ENCODE assay signal across 12 cellular contexts in genomic region chr4:22237846-22238513, GRCh38.
DNase-seq lines count a peak whose midpoint lies in the region; ATAC-seq, FAIRE-seq and TF ChIP-seq lines count a peak whose summit lies in the region.
"Had no signal": no experiment of that assay in that cellular context is flagged by ENCODE, and none has a peak within 500 bp of the region (broad histone marks: within the 10 kb centered on the region; RNA-seq: fewer than 3 reads in every experiment).

No MANE protein-coding gene starts in this region.

- H3K9me3 Mint-ChIP-seq in activated naive CD4-positive, alpha-beta T cell treated with anti-CD3 and anti-CD28 coated beads, Interleukin-2, amount 10 ng/mL, durations not matched to agents 7 days and 5 days = peaks cover 2% of the 10 kb centered on the region
- H3K9me3 Mint-ChIP-seq in activated T-helper 2 cell treated with anti-CD3 and anti-CD28 coated beads, Interferon-gamma antibody, Interleukin-2, Interleukin-4, amounts not matched to agents 10 μg/mL and 5 μg/mL and 100 μg/mL, durations not matched to agents 14 hours and 24 hours and 36 hours = no peaks in the 10 kb centered on the region
- H3K9me3 Mint-ChIP-seq in stimulated activated memory B cell treated with anti-CD40 and anti-IgM and Interleukin-4, amounts not matched to agents 10 μg/mL and 1 μg/mL and 100 μg/mL, for 72 hours = peaks cover 3% of the 10 kb centered on the region

- no peaks in the 10 kb centered on the region for H3K27me3 Mint-ChIP-seq in activated naive CD4-positive, alpha-beta T cell treated with anti-CD3 and anti-CD28 coated beads, Interleukin-2, amount 10 ng/mL, durations not matched to agents 7 days and 5 days
- no peaks in the 10 kb centered on the region for H3K27me3 Mint-ChIP-seq in activated T-helper 2 cell treated with anti-CD3 and anti-CD28 coated beads, Interferon-gamma antibody, Interleukin-2, Interleukin-4, amounts not matched to agents 10 μg/mL and 5 μg/mL and 100 μg/mL, durations not matched to agents 14 hours and 24 hours and 36 hours (ENCODE audit: low read depth)
- no peaks in the 10 kb centered on the region for H3K27me3 Mint-ChIP-seq in stimulated activated memory B cell treated with anti-CD40 and anti-IgM and Interleukin-4, amounts not matched to agents 10 μg/mL and 1 μg/mL and 100 μg/mL, for 72 hours

- no peak for FAIRE-seq in GM12891 (lab: Jason Lieb, UNC)
- FAIRE-seq: GM19239 had no signal

- peaks cover 30% of the 10 kb centered on the region for H3K4me1 Mint-ChIP-seq in activated naive CD4-positive, alpha-beta T cell treated with anti-CD3 and anti-CD28 coated beads, Interleukin-2, amount 10 ng/mL, durations not matched to agents 7 days and 5 days
- H3K4me1 Mint-ChIP-seq in activated T-helper 2 cell treated with anti-CD3 and anti-CD28 coated beads, Interferon-gamma antibody, Interleukin-2, Interleukin-4, amounts not matched to agents 10 μg/mL and 5 μg/mL and 100 μg/mL, durations not matched to agents 14 hours and 24 hours and 36 hours (ENCODE audit: low read depth) = peaks cover 21% of the 10 kb centered on the region
- H3K4me1 Mint-ChIP-seq in stimulated activated memory B cell treated with anti-CD40 and anti-IgM and Interleukin-4, amounts not matched to agents 10 μg/mL and 1 μg/mL and 100 μg/mL, for 72 hours = no peaks in the 10 kb centered on the region

- no peaks in the 10 kb centered on the region for H3K27me3 ChIP-seq in right lobe of liver
- no peaks in the 10 kb centered on the region for H3K27me3 ChIP-seq in thyroid gland

- TF ChIP-seq POLR2A in right lobe of liver (IDR thresholded peaks at IDR 0.05) = no peak
- TF ChIP-seq POLR2A in thyroid gland (IDR thresholded peaks at IDR 0.05) = no peak
- TF ChIP-seq POLR2A in GM12891 (IDR thresholded peaks at IDR 0.05; ENCODE audit: low read depth, low read length) = no peak

- H3K4me3 ChIP-seq in right lobe of liver (peak overlapping the region; percentile 29 to 40 (median 35)), thyroid gland (replicated peaks in 1 of 3) (no peak overlapping the region)

- TF ChIP-seq CTCF in right lobe of liver (IDR thresholded peaks at IDR 0.05) = no peak
- TF ChIP-seq CTCF in thyroid gland (IDR thresholded peaks at IDR 0.05) = no peak

- H3K36me3 Mint-ChIP-seq in activated naive CD4-positive, alpha-beta T cell treated with anti-CD3 and anti-CD28 coated beads, Interleukin-2, amount 10 ng/mL, durations not matched to agents 7 days and 5 days = no peaks in the 10 kb centered on the region
- H3K36me3 Mint-ChIP-seq in activated T-helper 2 cell treated with anti-CD3 and anti-CD28 coated beads, Interferon-gamma antibody, Interleukin-2, Interleukin-4, amounts not matched to agents 10 μg/mL and 5 μg/mL and 100 μg/mL, durations not matched to agents 14 hours and 24 hours and 36 hours (ENCODE audit: low read depth) = no peaks in the 10 kb centered on the region
- no peaks in the 10 kb centered on the region for H3K36me3 Mint-ChIP-seq in stimulated activated memory B cell treated with anti-CD40 and anti-IgM and Interleukin-4, amounts not matched to agents 10 μg/mL and 1 μg/mL and 100 μg/mL, for 72 hours
- H3K36me3 Mint-ChIP-seq: WTC11 had no signal

- ATAC-seq in right lobe of liver = peak; percentile 89 to 94 (median 90)
- no peak for ATAC-seq in stimulated activated memory B cell treated with anti-CD40 and anti-IgM and Interleukin-4, amounts not matched to agents 10 μg/mL and 1 μg/mL and 100 μg/mL, for 72 hours

- H3K9me3 ChIP-seq in right lobe of liver (no peaks in the 10 kb centered on the region), thyroid gland (no peaks in the 10 kb centered on the region)

- H3K27ac Mint-ChIP-seq in activated naive CD4-positive, alpha-beta T cell treated with anti-CD3 and anti-CD28 coated beads, Interleukin-2, amount 10 ng/mL, durations not matched to agents 7 days and 5 days = peak overlapping the region; percentile 71
- peak overlapping the region; percentile 24 for H3K27ac Mint-ChIP-seq in activated T-helper 2 cell treated with anti-CD3 and anti-CD28 coated beads, Interferon-gamma antibody, Interleukin-2, Interleukin-4, amounts not matched to agents 10 μg/mL and 5 μg/mL and 100 μg/mL, durations not matched to agents 14 hours and 24 hours and 36 hours
- no peak overlapping the region for H3K27ac Mint-ChIP-seq in stimulated activated memory B cell treated with anti-CD40 and anti-IgM and Interleukin-4, amounts not matched to agents 10 μg/mL and 1 μg/mL and 100 μg/mL, for 72 hours
- H3K27ac Mint-ChIP-seq: WTC11 had no signal

- H3K36me3 ChIP-seq in right lobe of liver = no peaks in the 10 kb centered on the region
- H3K36me3 ChIP-seq in thyroid gland = no peaks in the 10 kb centered on the region

- peaks cover 0 to 5% (median 2%) of the 10 kb centered on the region in 4 donors for H3K4me1 ChIP-seq in right lobe of liver
- H3K4me1 ChIP-seq in thyroid gland = peaks cover 0 to 7% of the 10 kb centered on the region in 2 donors

- H3K27ac ChIP-seq in right lobe of liver (peak overlapping the region; percentile 22 to 71 (median 40)), thyroid gland (no peak overlapping the region)
- H3K27ac ChIP-seq: HL-60 had no signal

- CTCF ChIA-PET in activated naive CD4-positive, alpha-beta T cell treated with anti-CD3 and anti-CD28 coated beads, Interleukin-2, amount 10 ng/mL, durations not matched to agents 7 days and 5 days (lab: Charles Lee) = interaction anchor here (0.7 to 2.8 kb wide), 3 partner anchors 120 to 151 kb away, joined by 3 to 20 read pairs (median 7); no protein-coding TSS in a partner anchor

- intact Hi-C loops in activated T-helper 2 cell treated with anti-CD3 and anti-CD28 coated beads, Interferon-gamma antibody, Interleukin-2, Interleukin-4, amounts not matched to agents 10 μg/mL and 5 μg/mL and 100 μg/mL, durations not matched to agents 14 hours and 24 hours and 36 hours (cut with micrococcal nuclease) = loop anchor here (1.0 to 5.0 kb wide), 3 partner anchors 119 to 454 kb away; partner anchors contain the start of gene GBA3
- intact Hi-C loops in right lobe of liver (cut with DNase I) = loop anchor here in 1 of 2 donors (10.0 kb wide), 1 partner anchor 147 kb away; no protein-coding TSS in a partner anchor
- intact Hi-C loops in thyroid gland (cut with DNase I) = no loop called here

- no peak for DNase-seq in activated naive CD4-positive, alpha-beta T cell treated with anti-CD3 and anti-CD28 coated beads, Interleukin-2, amount 10 ng/mL, durations not matched to agents 7 days and 5 days
- no peak for DNase-seq in activated naive CD4-positive, alpha-beta T cell (lab: John Stamatoyannopoulos, UW)
- no peak for DNase-seq in activated T-helper 2 cell treated with anti-CD3 and anti-CD28 coated beads, Interferon-gamma antibody, Interleukin-2, Interleukin-4, amounts not matched to agents 10 μg/mL and 5 μg/mL and 100 μg/mL, durations not matched to agents 14 hours and 24 hours and 36 hours (ENCODE audit: low spot score)
- DNase-seq in right lobe of liver (peak; percentile 48 to 67 (median 60)), thyroid gland (peak; percentile 45 to 58), mesenteric fat pad (ENCODE audit: low spot score) (no peak), GM12891 (ENCODE audit: insufficient read length, low spot score) (no peak)
- DNase-seq: NCI-H1436 treated with DMSO at 0.1 percent for 48 hours had no signal

- H3K4me3 Mint-ChIP-seq in activated naive CD4-positive, alpha-beta T cell treated with anti-CD3 and anti-CD28 coated beads, Interleukin-2, amount 10 ng/mL, durations not matched to agents 7 days and 5 days = peak overlapping the region; percentile 67
- peak overlapping the region; percentile 64 for H3K4me3 Mint-ChIP-seq in activated T-helper 2 cell treated with anti-CD3 and anti-CD28 coated beads, Interferon-gamma antibody, Interleukin-2, Interleukin-4, amounts not matched to agents 10 μg/mL and 5 μg/mL and 100 μg/mL, durations not matched to agents 14 hours and 24 hours and 36 hours (ENCODE audit: low read depth)
- H3K4me3 Mint-ChIP-seq in stimulated activated memory B cell treated with anti-CD40 and anti-IgM and Interleukin-4, amounts not matched to agents 10 μg/mL and 1 μg/mL and 100 μg/mL, for 72 hours = no peak overlapping the region
- H3K4me3 Mint-ChIP-seq: WTC11 had no signal

- 9% methylated on average over 10 of the region's 10 CpGs for WGBS in right lobe of liver (ENCODE audit: insufficient coverage, low coverage, low lambda C conversion rate, missing lambda C conversion rate)
- 16 to 22% methylated on average over 10 of the region's 10 CpGs for WGBS in thyroid gland, 2 donors

TF ChIP-seq in GM12891, 5 proteins besides CTCF, POLR2A, EP300 and RAD21:
- no peak for TF ChIP-seq TAF1 (IDR thresholded peaks at IDR 0.05; ENCODE audit: low read depth, low read length)
- TF ChIP-seq SPI1 (IDR thresholded peaks at IDR 0.05; ENCODE audit: low read depth, low read length) = no peak
- TF ChIP-seq POLR2AphosphoS5 (IDR thresholded peaks at IDR 0.05; ENCODE audit: low read depth, low read length) = no peak
- no peak for TF ChIP-seq POU2F2 (IDR thresholded peaks at IDR 0.05; ENCODE audit: low read depth, low read length)
- no peak for TF ChIP-seq PAX5 (IDR thresholded peaks at IDR 0.05; ENCODE audit: insufficient read depth, low read length, severe bottlenecking)
TF ChIP-seq in GM12891: peak in this region for 0.

Comparison
In these comparisons a context has a peak if more than half of its experiments do, and no peak if none do; other contexts are left out.
1. DNase-seq: peak in right lobe of liver (3 of 3) and thyroid gland (2 of 2); none in activated naive CD4-positive, alpha-beta T cell treated with anti-CD3 and anti-CD28 coated beads, Interleukin-2, amount 10 ng/mL, durations not matched to agents 7 days and 5 days (single experiment), activated naive CD4-positive, alpha-beta T cell (0 of 4), activated T-helper 2 cell treated with anti-CD3 and anti-CD28 coated beads, Interferon-gamma antibody, Interleukin-2, Interleukin-4, amounts not matched to agents 10 μg/mL and 5 μg/mL and 100 μg/mL, durations not matched to agents 14 hours and 24 hours and 36 hours (single experiment), mesenteric fat pad (single experiment) and GM12891 (single experiment).
2. H3K27ac ChIP-seq: peak in right lobe of liver (3 of 3); none in thyroid gland (0 of 3).
3. H3K4me3 ChIP-seq: peak in right lobe of liver (3 of 3); none in thyroid gland (0 of 3).